In genomic region chr22:23157560-23158515, GRCh38 we compare ENCODE assay signal across 1 cellular context.
A peak's percentile ranks its signal among the peaks of the same experiment; 100 is the strongest.
TF ChIP-seq lines count a peak whose summit lies in the region.

No MANE protein-coding gene starts in this region.

TF ChIP-seq in HepG2, 621 proteins besides CTCF, POLR2A, EP300 and RAD21 (continues in another document):
- TF ChIP-seq TEF (CRISPR knock-in tag; IDR thresholded peaks at IDR 0.05) (no peak), POGK (CRISPR knock-in tag; conservative IDR thresholded peaks at IDR 0.05) (0 out of 2 replicates have a peak, but pooled peaks have one; percentile 53), ZNF362 (CRISPR knock-in tag; IDR thresholded peaks at IDR 0.05; ENCODE audit: borderline replicate concordance) (no peak), ZNF883 (CRISPR knock-in tag; IDR thresholded peaks at IDR 0.05; ENCODE audit: not compliant biosample characterization) (peak; percentile 7), MAX (IDR thresholded peaks at IDR 0.05) (peak; percentile 82), SATB2 (CRISPR knock-in tag; IDR thresholded peaks at IDR 0.05) (0 out of 2 replicates have a peak, but pooled peaks have one; percentile 21), ZNF30 (CRISPR knock-in tag; IDR thresholded peaks at IDR 0.05) (no peak), RFX3 (CRISPR knock-in tag; IDR thresholded peaks at IDR 0.05) (no peak), FOXA3 (CRISPR knock-in tag; IDR thresholded peaks at IDR 0.05) (no peak), ZNF564 (CRISPR knock-in tag; IDR thresholded peaks at IDR 0.05) (no peak), KAT7 (CRISPR knock-in tag; IDR thresholded peaks at IDR 0.05; ENCODE audit: borderline replicate concordance) (0 out of 2 replicates have a peak, but pooled peaks have one; percentile 21), ARID3A (IDR thresholded peaks at IDR 0.05; ENCODE audit: low read depth, low read length) (no peak), POLR2AphosphoS5 (IDR thresholded peaks at IDR 0.05; ENCODE audit: low read depth, low read length) (no peak), PHB2 (IDR thresholded peaks at IDR 0.05; ENCODE audit: partially characterized antibody) (no peak), HIC2 (CRISPR knock-in tag; IDR thresholded peaks at IDR 0.05; ENCODE audit: low read depth) (no peak), ZNF503 (CRISPR knock-in tag; IDR thresholded peaks at IDR 0.05) (no peak), ZC3H4 (CRISPR knock-in tag; IDR thresholded peaks at IDR 0.05; ENCODE audit: borderline replicate concordance) (no peak), ZNF891 (CRISPR knock-in tag; IDR thresholded peaks at IDR 0.05) (no peak), ZNF546 (CRISPR knock-in tag; conservative IDR thresholded peaks at IDR 0.05) (no peak), BHLHE40 (IDR thresholded peaks at IDR 0.05; ENCODE audit: low read length) (peak; percentile 79), CBX5 (CRISPR knock-in tag; IDR thresholded peaks at IDR 0.05; ENCODE audit: borderline replicate concordance) (no peak), ZBTB21 (CRISPR knock-in tag; IDR thresholded peaks at IDR 0.05) (no peak), ZBTB34 (CRISPR knock-in tag; IDR thresholded peaks at IDR 0.05) (no peak), TFAP4 (IDR thresholded peaks at IDR 0.05; ENCODE audit: borderline replicate concordance, low read depth) (0 out of 2 replicates have a peak, but pooled peaks have one; percentile 36), BCL3 (CRISPR knock-in tag; IDR thresholded peaks at IDR 0.05) (no peak), ZFP36L1 (CRISPR knock-in tag; IDR thresholded peaks at IDR 0.05) (no peak), ZNF431 (CRISPR knock-in tag; IDR thresholded peaks at IDR 0.05; ENCODE audit: borderline replicate concordance, low read depth) (no peak), ZNF3 (CRISPR knock-in tag; IDR thresholded peaks at IDR 0.05) (no peak), ZNF547 (CRISPR knock-in tag; IDR thresholded peaks at IDR 0.05) (no peak), CENPBD1 (CRISPR knock-in tag; IDR thresholded peaks at IDR 0.05; ENCODE audit: borderline replicate concordance, low read depth) (no peak), ZNF20 (CRISPR knock-in tag; IDR thresholded peaks at IDR 0.05) (no peak), ZNF33A (CRISPR knock-in tag; IDR thresholded peaks at IDR 0.05; ENCODE audit: borderline replicate concordance) (no peak), PAXIP1 (CRISPR knock-in tag; conservative IDR thresholded peaks at IDR 0.05) (peak; percentile 78), CC2D1A (CRISPR knock-in tag; IDR thresholded peaks at IDR 0.05) (no peak), SOX6 (IDR thresholded peaks at IDR 0.05) (no peak), SOX6 (CRISPR knock-in tag; IDR thresholded peaks at IDR 0.05) (peak; percentile 25), CHD4 (IDR thresholded peaks at IDR 0.05; ENCODE audit: borderline replicate concordance, low read length) (peak; percentile 85; the same call in 1 of the 2 replicates), NRL (CRISPR knock-in tag; IDR thresholded peaks at IDR 0.05; ENCODE audit: borderline replicate concordance) (no peak), HMG20A (CRISPR knock-in tag; IDR thresholded peaks at IDR 0.05; ENCODE audit: borderline replicate concordance) (no peak), NFKB2 (CRISPR knock-in tag; IDR thresholded peaks at IDR 0.05; ENCODE audit: borderline replicate concordance) (peak; percentile 36; the same call in 1 of the 2 replicates), ZNF790 (CRISPR knock-in tag; IDR thresholded peaks at IDR 0.05; ENCODE audit: borderline replicate concordance) (no peak), ELK4 (CRISPR knock-in tag; IDR thresholded peaks at IDR 0.05; ENCODE audit: borderline replicate concordance) (no peak), SMYD3 (CRISPR knock-in tag; IDR thresholded peaks at IDR 0.05) (no peak), HNF4A (CRISPR knock-in tag; IDR thresholded peaks at IDR 0.05) (peak; percentile 63), ZNF792 (CRISPR knock-in tag; IDR thresholded peaks at IDR 0.05) (no peak), MYC (CRISPR knock-in tag; IDR thresholded peaks at IDR 0.05; ENCODE audit: borderline replicate concordance) (peak; percentile 59; the same call in 1 of the 2 replicates), DPF2 (CRISPR knock-in tag; IDR thresholded peaks at IDR 0.05; ENCODE audit: borderline replicate concordance, low read depth) (0 out of 2 replicates have a peak, but pooled peaks have one; percentile 0)
